In the genomic region with DNA sequence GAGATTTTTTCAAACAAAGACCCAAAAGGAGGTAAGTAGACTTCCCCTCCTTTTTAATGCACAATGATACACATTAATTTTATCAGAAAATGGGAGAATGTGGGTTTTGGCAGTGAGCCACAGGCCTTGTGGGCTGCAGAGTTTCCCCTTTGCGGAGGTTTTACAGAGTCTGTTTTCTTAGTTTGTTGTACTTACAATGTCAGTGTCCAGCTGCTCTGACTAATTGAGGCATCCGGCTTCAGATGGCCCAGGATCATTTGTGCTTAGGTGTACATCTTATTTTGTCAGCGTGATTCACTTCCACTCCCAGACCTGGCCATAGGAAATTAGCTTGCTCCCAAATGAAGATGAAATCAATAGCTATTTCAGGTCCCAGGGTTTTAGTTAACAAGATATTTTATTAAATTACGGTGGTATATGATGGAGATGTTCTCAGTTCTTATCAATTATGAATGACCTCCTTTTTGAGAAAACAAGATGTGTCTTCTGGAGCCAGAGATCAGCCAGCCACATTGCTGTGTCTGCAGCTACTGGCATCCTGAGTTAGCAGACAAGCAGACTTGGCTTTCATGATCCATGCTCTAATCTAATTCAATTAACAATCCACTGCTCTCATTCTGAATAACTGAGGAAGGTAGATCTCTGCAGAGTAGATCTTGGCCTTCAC, we compare ENCODE assay signal across 17 cellular contexts.
"Had no signal": no experiment of that assay in that cellular context is flagged by ENCODE, and none has a peak within 500 bp of the region (broad histone marks: within the 10 kb centered on the region; RNA-seq: fewer than 3 reads in every experiment).

No MANE protein-coding gene starts in this region.

- H3K4me3 Mint-ChIP-seq: activated CD4-positive, alpha-beta T cell treated with anti-CD3 and anti-CD28 coated beads, Interleukin-2, amount 10 ng/mL, durations not matched to agents 7 days and 5 days; activated naive CD4-positive, alpha-beta T cell treated with anti-CD3 and anti-CD28 coated beads for 36 hours; brain; dendritic cell treated with granulocyte-macrophage colony-stimulating factor and Interleukin-4, amounts not matched to agents 40 ng/mL and 50 ng/mL, for 4 days; endodermal cell; mesothelial cell of epicardium had no signal

- H3K27me3 ChIP-seq: stomach had no signal

- H3K9me3 ChIP-seq: thoracic aorta had no signal

- H3K27ac Mint-ChIP-seq: activated CD4-positive, alpha-beta T cell treated with anti-CD3 and anti-CD28 coated beads, Interleukin-2, amount 10 ng/mL, durations not matched to agents 7 days and 5 days; activated naive CD4-positive, alpha-beta T cell treated with anti-CD3 and anti-CD28 coated beads for 36 hours; brain; dendritic cell treated with granulocyte-macrophage colony-stimulating factor and Interleukin-4, amounts not matched to agents 40 ng/mL and 50 ng/mL, for 4 days; endodermal cell; mesothelial cell of epicardium had no signal

- H3K79me2 ChIP-seq: parathyroid adenoma had no signal

- H3K4me3 ChIP-seq: stomach, thoracic aorta had no signal

- FAIRE-seq: keratinocyte had no signal

- H3K36me3 Mint-ChIP-seq: brain, mesothelial cell of epicardium had no signal

- DNase-seq: activated CD4-positive, alpha-beta T cell treated with anti-CD3 and anti-CD28 coated beads, Interleukin-2, amount 10 ng/mL, durations not matched to agents 7 days and 5 days; activated CD4-positive, CD25-positive, alpha-beta regulatory T cell; activated CD8-positive, alpha-beta memory T cell treated with anti-CD3 and anti-CD28 coated beads for 24 hours; activated naive CD4-positive, alpha-beta T cell treated with anti-CD3 and anti-CD28 coated beads for 36 hours; endodermal cell; erythroblast; foreskin fibroblast; head of caudate nucleus; stimulated activated CD4-positive, alpha-beta T cell treated with anti-CD3 and anti-CD28 coated beads, Interleukin-4, amount 100 ng/mL, for 24 hours; stomach; T-helper 1 cell had no signal

- H2AFZ ChIP-seq: parathyroid adenoma had no signal

- H3K36me3 ChIP-seq: stomach, thoracic aorta had no signal

- H3K27me3 Mint-ChIP-seq: activated CD4-positive, alpha-beta T cell treated with anti-CD3 and anti-CD28 coated beads, Interleukin-2, amount 10 ng/mL, durations not matched to agents 7 days and 5 days; brain; dendritic cell treated with granulocyte-macrophage colony-stimulating factor and Interleukin-4, amounts not matched to agents 40 ng/mL and 50 ng/mL, for 4 days had no signal

- H3K27ac ChIP-seq: parathyroid adenoma, stomach, thoracic aorta had no signal

- H3K4me1 ChIP-seq: parathyroid adenoma, stomach had no signal

- H3K4me1 Mint-ChIP-seq: activated CD4-positive, alpha-beta T cell treated with anti-CD3 and anti-CD28 coated beads, Interleukin-2, amount 10 ng/mL, durations not matched to agents 7 days and 5 days; brain; endodermal cell had no signal

- H3K9ac ChIP-seq: parathyroid adenoma had no signal
